In the genomic region with DNA sequence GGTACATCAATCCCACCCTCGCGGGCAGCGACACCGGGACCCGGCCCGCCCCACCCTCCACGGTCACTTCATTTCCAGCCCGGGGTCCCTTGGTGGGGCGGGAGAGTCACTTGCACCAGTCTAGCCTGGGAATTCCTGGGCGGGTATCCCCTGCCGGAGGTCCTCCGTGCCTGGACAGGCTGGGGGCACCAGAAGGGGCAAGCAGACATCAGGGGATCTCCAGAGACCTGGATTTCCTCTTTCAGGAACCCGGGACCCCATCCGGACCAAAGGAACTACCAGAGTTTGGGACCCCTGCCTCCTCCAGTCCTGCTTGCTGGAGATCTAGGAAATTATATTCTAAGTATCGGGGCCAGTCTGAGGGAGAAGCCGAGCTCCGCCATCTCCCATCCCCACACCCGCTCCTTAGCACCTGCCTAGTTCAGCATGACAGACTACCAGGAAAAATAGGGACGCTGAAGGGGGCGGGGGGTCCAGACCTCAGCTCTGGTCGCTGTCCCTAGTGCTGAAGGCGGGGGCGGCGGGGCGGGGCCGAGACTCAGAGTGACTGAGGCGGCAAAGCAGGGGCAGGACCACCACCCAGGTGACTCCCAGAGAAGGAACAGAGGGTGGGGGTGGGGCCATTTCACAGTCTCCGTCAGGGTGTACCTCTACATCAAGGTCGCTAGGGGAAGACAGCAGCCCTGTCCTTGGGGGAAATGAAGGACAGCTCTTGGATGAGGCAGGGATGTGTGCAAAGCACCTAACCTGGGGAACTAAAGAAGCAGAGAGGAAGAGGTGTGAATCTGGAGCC, we compare ENCODE assay signal across 1 cellular context.
TF ChIP-seq lines count a peak whose summit lies in the region.

No MANE protein-coding gene starts in this region.

TF ChIP-seq in K562, 482 proteins besides CTCF, POLR2A, EP300 and RAD21 (continued from another document):
- TF ChIP-seq, protein P1, sequence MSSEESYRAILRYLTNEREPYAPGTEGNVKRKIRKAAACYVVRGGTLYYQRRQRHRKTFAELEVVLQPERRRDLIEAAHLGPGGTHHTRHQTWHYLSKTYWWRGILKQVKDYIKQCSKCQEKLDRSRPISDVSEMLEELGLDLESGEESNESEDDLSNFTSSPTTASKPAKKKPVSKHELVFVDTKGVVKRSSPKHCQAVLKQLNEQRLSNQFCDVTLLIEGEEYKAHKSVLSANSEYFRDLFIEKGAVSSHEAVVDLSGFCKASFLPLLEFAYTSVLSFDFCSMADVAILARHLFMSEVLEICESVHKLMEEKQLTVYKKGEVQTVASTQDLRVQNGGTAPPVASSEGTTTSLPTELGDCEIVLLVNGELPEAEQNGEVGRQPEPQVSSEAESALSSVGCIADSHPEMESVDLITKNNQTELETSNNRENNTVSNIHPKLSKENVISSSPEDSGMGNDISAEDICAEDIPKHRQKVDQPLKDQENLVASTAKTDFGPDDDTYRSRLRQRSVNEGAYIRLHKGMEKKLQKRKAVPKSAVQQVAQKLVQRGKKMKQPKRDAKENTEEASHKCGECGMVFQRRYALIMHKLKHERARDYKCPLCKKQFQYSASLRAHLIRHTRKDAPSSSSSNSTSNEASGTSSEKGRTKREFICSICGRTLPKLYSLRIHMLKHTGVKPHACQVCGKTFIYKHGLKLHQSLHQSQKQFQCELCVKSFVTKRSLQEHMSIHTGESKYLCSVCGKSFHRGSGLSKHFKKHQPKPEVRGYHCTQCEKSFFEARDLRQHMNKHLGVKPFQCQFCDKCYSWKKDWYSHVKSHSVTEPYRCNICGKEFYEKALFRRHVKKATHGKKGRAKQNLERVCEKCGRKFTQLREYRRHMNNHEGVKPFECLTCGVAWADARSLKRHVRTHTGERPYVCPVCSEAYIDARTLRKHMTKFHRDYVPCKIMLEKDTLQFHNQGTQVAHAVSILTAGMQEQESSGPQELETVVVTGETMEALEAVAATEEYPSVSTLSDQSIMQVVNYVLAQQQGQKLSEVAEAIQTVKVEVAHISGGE (CRISPR knock-in tag; IDR thresholded peaks at IDR 0.05) = no peak
- TF ChIP-seq ETS1 (conservative IDR thresholded peaks at IDR 0.05; ENCODE audit: control insufficient read depth, low read depth, low read length) (peak; percentile 14; the same call in 1 of the 2 replicates), PRMT5 (CRISPR knock-in tag; IDR thresholded peaks at IDR 0.05) (peak; percentile 85; the same call in 1 of the 2 replicates), EHMT2 (IDR thresholded peaks at IDR 0.05) (peak; percentile 93), RBM14 (IDR thresholded peaks at IDR 0.05; ENCODE audit: borderline replicate concordance, insufficient read depth, low read depth, low read length) (no peak), TCF7L2 (IDR thresholded peaks at IDR 0.05; ENCODE audit: low read depth, low read length) (no peak), STAG1 (CRISPR knock-in tag; IDR thresholded peaks at IDR 0.05; ENCODE audit: borderline replicate concordance) (peak; percentile 5; the same call in 1 of the 2 replicates), HNRNPUL1 (IDR thresholded peaks at IDR 0.05; ENCODE audit: low read length) (no peak), NCOA1 (IDR thresholded peaks at IDR 0.05; ENCODE audit: low read depth) (peak; percentile 55; the same call in 1 of the 2 replicates), ESRRA (IDR thresholded peaks at IDR 0.05; ENCODE audit: borderline replicate concordance, low read depth) (peak; percentile 58; the same call in 1 of the 2 replicates), CEBPB (tag; IDR thresholded peaks at IDR 0.05) (no peak), EGR1 (conservative IDR thresholded peaks at IDR 0.05) (peak; percentile 97), MIER1 (IDR thresholded peaks at IDR 0.05; ENCODE audit: low read depth) (peak; percentile 85), CREM (IDR thresholded peaks at IDR 0.05; ENCODE audit: low read depth) (peak; percentile 34; the same call in 1 of the 2 replicates), ZBTB7A (IDR thresholded peaks at IDR 0.05; ENCODE audit: borderline replicate concordance, control insufficient read depth, low read depth, low read length) (peak; percentile 96), RBM25 (IDR thresholded peaks at IDR 0.05; ENCODE audit: low read depth, low read length, severe bottlenecking) (no peak), SIN3A (IDR thresholded peaks at IDR 0.05; ENCODE audit: borderline replicate concordance in 2 of 2, control insufficient read depth in 1 of 2, low read depth in 2 of 2, low read length in 2 of 2) (peak; percentile 76 to 96; a peak in 3 of 4 replicates), THRB (CRISPR knock-in tag; conservative IDR thresholded peaks at IDR 0.05) (no peak), MXI1 (IDR thresholded peaks at IDR 0.05; ENCODE audit: low read depth, low read length) (0 out of 2 replicates have a peak, but pooled peaks have one; percentile 30), NKRF (IDR thresholded peaks at IDR 0.05; ENCODE audit: borderline replicate concordance) (peak; percentile 65; the same call in 1 of the 2 replicates)
- TF ChIP-seq, protein P2, sequence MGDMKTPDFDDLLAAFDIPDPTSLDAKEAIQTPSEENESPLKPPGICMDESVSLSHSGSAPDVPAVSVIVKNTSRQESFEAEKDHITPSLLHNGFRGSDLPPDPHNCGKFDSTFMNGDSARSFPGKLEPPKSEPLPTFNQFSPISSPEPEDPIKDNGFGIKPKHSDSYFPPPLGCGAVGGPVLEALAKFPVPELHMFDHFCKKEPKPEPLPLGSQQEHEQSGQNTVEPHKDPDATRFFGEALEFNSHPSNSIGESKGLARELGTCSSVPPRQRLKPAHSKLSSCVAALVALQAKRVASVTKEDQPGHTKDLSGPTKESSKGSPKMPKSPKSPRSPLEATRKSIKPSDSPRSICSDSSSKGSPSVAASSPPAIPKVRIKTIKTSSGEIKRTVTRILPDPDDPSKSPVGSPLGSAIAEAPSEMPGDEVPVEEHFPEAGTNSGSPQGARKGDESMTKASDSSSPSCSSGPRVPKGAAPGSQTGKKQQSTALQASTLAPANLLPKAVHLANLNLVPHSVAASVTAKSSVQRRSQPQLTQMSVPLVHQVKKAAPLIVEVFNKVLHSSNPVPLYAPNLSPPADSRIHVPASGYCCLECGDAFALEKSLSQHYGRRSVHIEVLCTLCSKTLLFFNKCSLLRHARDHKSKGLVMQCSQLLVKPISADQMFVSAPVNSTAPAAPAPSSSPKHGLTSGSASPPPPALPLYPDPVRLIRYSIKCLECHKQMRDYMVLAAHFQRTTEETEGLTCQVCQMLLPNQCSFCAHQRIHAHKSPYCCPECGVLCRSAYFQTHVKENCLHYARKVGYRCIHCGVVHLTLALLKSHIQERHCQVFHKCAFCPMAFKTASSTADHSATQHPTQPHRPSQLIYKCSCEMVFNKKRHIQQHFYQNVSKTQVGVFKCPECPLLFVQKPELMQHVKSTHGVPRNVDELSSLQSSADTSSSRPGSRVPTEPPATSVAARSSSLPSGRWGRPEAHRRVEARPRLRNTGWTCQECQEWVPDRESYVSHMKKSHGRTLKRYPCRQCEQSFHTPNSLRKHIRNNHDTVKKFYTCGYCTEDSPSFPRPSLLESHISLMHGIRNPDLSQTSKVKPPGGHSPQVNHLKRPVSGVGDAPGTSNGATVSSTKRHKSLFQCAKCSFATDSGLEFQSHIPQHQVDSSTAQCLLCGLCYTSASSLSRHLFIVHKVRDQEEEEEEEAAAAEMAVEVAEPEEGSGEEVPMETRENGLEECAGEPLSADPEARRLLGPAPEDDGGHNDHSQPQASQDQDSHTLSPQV (IDR thresholded peaks at IDR 0.05) = no peak
- TF ChIP-seq, protein P3, sequence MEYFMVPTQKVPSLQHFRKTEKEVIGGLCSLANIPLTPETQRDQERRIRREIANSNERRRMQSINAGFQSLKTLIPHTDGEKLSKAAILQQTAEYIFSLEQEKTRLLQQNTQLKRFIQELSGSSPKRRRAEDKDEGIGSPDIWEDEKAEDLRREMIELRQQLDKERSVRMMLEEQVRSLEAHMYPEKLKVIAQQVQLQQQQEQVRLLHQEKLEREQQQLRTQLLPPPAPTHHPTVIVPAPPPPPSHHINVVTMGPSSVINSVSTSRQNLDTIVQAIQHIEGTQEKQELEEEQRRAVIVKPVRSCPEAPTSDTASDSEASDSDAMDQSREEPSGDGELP (CRISPR knock-in tag; IDR thresholded peaks at IDR 0.05; ENCODE audit: borderline replicate concordance) = peak; percentile 68; the same call in 1 of the 2 replicates
